In genomic region chr10:97140284-97140846, GRCh38 we compare ENCODE assay signal across 18 cellular contexts. TPM values are rescaled to one million over a fixed set of nuclear protein-coding genes. Genes with fewer than 3 reads are reported as not detected.
A peak's percentile ranks its signal among the peaks of the same experiment; 100 is the strongest.
DNase-seq lines count a peak whose midpoint lies in the region; ATAC-seq and TF ChIP-seq lines count a peak whose summit lies in the region.
"Had no signal": no experiment of that assay in that cellular context is flagged by ENCODE, and none has a peak within 500 bp of the region (broad histone marks: within the 10 kb centered on the region; RNA-seq: fewer than 3 reads in every experiment).

No MANE protein-coding gene starts in this region.

- intact Hi-C loops in HCT116 (cut with micrococcal nuclease), result no loop called here
- intact Hi-C loops in activated CD4-positive, alpha-beta memory T cell treated with anti-CD3 and anti-CD28 coated beads for 36 hours (cut with micrococcal nuclease), result no loop called here

- H3K9ac ChIP-seq in HCT116 (ENCODE audit: low read length) (no peak overlapping the region), OCI-LY1 (ENCODE audit: low read length) (no peak overlapping the region; the same call in 1 of the 2 replicates)

- TF ChIP-seq CTCF in HCT116 (IDR thresholded peaks at IDR 0.05 in 2 of 3, conservative IDR thresholded peaks at IDR 0.05 in 1 of 3; ENCODE audit: borderline replicate concordance in 1 of 3, insufficient read depth in 1 of 3, low read depth in 2 of 3, low read length in 2 of 3), result no peak
- TF ChIP-seq CTCF in OCI-LY1 (IDR thresholded peaks at IDR 0.05; ENCODE audit: low read length), result no peak
- TF ChIP-seq CTCF in foreskin keratinocyte (conservative IDR thresholded peaks at IDR 0.05), result no peak
- TF ChIP-seq CTCF in progenitor cell of endocrine pancreas (IDR thresholded peaks at IDR 0.05; ENCODE audit: unreplicated experiment), result no peak

- H2AFZ ChIP-seq in HCT116 (ENCODE audit: low read depth, low read length, poor library complexity, severe bottlenecking), result no peak overlapping the region
- no peak overlapping the region for H2AFZ ChIP-seq in OCI-LY1 (ENCODE audit: low read length)

- H3K36me3 ChIP-seq in HCT116 (ENCODE audit: control insufficient read depth in 1 of 2, insufficient read depth in 2 of 2, low read length in 2 of 2) (no peaks in the 10 kb centered on the region), OCI-LY1 (ENCODE audit: insufficient read depth, low read length) (no peaks in the 10 kb centered on the region)
- H3K36me3 ChIP-seq: left ventricle myocardium inferior had no signal

- H3K4me1 ChIP-seq in HCT116 (ENCODE audit: control insufficient read depth in 1 of 2, insufficient read depth in 2 of 2, low read length in 2 of 2) (peaks cover 3 to 9% of the 10 kb centered on the region in 2 experiments; a peak in 1 of 4 replicates), OCI-LY1 (ENCODE audit: insufficient read depth, low read length, severe bottlenecking) (peaks cover 29% of the 10 kb centered on the region), foreskin keratinocyte (no peaks in the 10 kb centered on the region)
- H3K4me1 ChIP-seq: body of pancreas had no signal

- RAD21 ChIA-PET in HCT116 (lab: Charles Lee; ENCODE audit: low non-redundant PET in 1 of 2, low total read pairs in 2 of 2, uncharacterized antibody in 2 of 2, unreplicated experiment in 2 of 2), result no interaction called here

- H3K4me3 Mint-ChIP-seq in progenitor cell of endocrine pancreas (ENCODE audit: low read depth), result peak overlapping the region; percentile 46
- no peak overlapping the region for H3K4me3 Mint-ChIP-seq in activated CD4-positive, alpha-beta memory T cell treated with anti-CD3 and anti-CD28 coated beads for 36 hours
- H3K4me3 Mint-ChIP-seq: activated B cell treated with CpG ODN at 0.5 μM for 24 hours had no signal

- H4K20me1 ChIP-seq in HCT116 (ENCODE audit: insufficient read depth) (no peaks in the 10 kb centered on the region), OCI-LY1 (ENCODE audit: insufficient read depth, low read length) (no peaks in the 10 kb centered on the region)

- DNase-seq in HCT116 (ENCODE audit: low read depth, low spot score) (no peak), foreskin keratinocyte (no peak), progenitor cell of endocrine pancreas (ENCODE audit: low spot score, unreplicated experiment) (peak; percentile 23)
- DNase-seq in activated CD4-positive, alpha-beta memory T cell treated with anti-CD3 and anti-CD28 coated beads for 36 hours, result no peak
- DNase-seq: activated B cell treated with CpG ODN at 0.5 μM for 24 hours; activated CD8-positive, alpha-beta memory T cell treated with anti-CD3 and anti-CD28 coated beads, Interleukin-2, amount 50 U/mL, for 48 hours; activated naive CD4-positive, alpha-beta T cell treated with Interleukin-2 at 50 U/mL for 16 hours; body of pancreas; hippocampal formation; left ventricle myocardium inferior; NCI-H1930; NCI-H510A treated with DMSO at 0.1 percent for 48 hours; T-helper 1 cell had no signal

- H3K27me3 ChIP-seq in HCT116 (ENCODE audit: insufficient read depth, low read length) (peaks cover 6% of the 10 kb centered on the region; the same call in 1 of the 2 replicates), OCI-LY1 (ENCODE audit: insufficient read depth, low read length) (no peaks in the 10 kb centered on the region), foreskin keratinocyte (peaks cover 68% of the 10 kb centered on the region)
- H3K27me3 ChIP-seq: body of pancreas had no signal

- H3K4me3 ChIP-seq in HCT116 (replicated peaks in 1 of 2; ENCODE audit: low read depth in 1 of 2, low read length in 2 of 2) (no peak overlapping the region), OCI-LY1 (ENCODE audit: low read depth, low read length, poor library complexity, severe bottlenecking) (no peak overlapping the region)
- H3K4me3 ChIP-seq: body of pancreas, left ventricle myocardium inferior had no signal

- CTCF ChIA-PET in HCT116 (lab: Charles Lee), result interaction anchor here (2.2 kb wide), 1 partner anchor 70 kb away, joined by 7 read pairs; no protein-coding TSS in a partner anchor
- CTCF ChIA-PET in activated CD4-positive, alpha-beta memory T cell treated with anti-CD3 and anti-CD28 coated beads for 36 hours (lab: Charles Lee), result interaction anchor here (1.1 kb wide), 1 partner anchor 67 kb away, joined by 3 read pairs; no protein-coding TSS in a partner anchor

- H3K4me2 ChIP-seq in HCT116 (ENCODE audit: low read length) (no peak overlapping the region), OCI-LY1 (ENCODE audit: low read length) (0 out of 2 replicates have a peak overlapping the region, but pooled peaks have one; percentile 4)

- H3K36me3 Mint-ChIP-seq in progenitor cell of endocrine pancreas (ENCODE audit: insufficient read depth), result peaks cover 14% of the 10 kb centered on the region
- H3K36me3 Mint-ChIP-seq in activated CD4-positive, alpha-beta memory T cell treated with anti-CD3 and anti-CD28 coated beads for 36 hours, result no peaks in the 10 kb centered on the region

- no TSS peak for BruUV-seq in HCT116 (replicated peaks; lab: Mats Ljungman, UMichigan)

- H3K9me3 ChIP-seq in HCT116 (ENCODE audit: control insufficient read depth in 1 of 2, insufficient read depth in 1 of 2, low read depth in 1 of 2, low read length in 2 of 2), result no peaks in the 10 kb centered on the region
- H3K9me3 ChIP-seq in OCI-LY1 (ENCODE audit: low read length), result no peaks in the 10 kb centered on the region
- H3K9me3 ChIP-seq: body of pancreas, left ventricle myocardium inferior had no signal

- no peaks in the 10 kb centered on the region for H3F3A ChIP-seq in OCI-LY1 (ENCODE audit: insufficient read depth, low read length)

- H3K4me1 Mint-ChIP-seq in progenitor cell of endocrine pancreas (ENCODE audit: low read depth), result peaks cover 37% of the 10 kb centered on the region
- H3K4me1 Mint-ChIP-seq in activated CD4-positive, alpha-beta memory T cell treated with anti-CD3 and anti-CD28 coated beads for 36 hours (ENCODE audit: low read depth), result no peaks in the 10 kb centered on the region
- H3K4me1 Mint-ChIP-seq: activated B cell treated with CpG ODN at 0.5 μM for 24 hours had no signal

- H3K9me3 Mint-ChIP-seq in progenitor cell of endocrine pancreas (ENCODE audit: low read depth), result peaks cover 9% of the 10 kb centered on the region
- H3K9me3 Mint-ChIP-seq in activated CD4-positive, alpha-beta memory T cell treated with anti-CD3 and anti-CD28 coated beads for 36 hours, result no peaks in the 10 kb centered on the region
- H3K9me3 Mint-ChIP-seq: activated B cell treated with CpG ODN at 0.5 μM for 24 hours had no signal

- POLR2A ChIA-PET in HCT116 (lab: Charles Lee), result no interaction called here
- POLR2A ChIA-PET in activated CD4-positive, alpha-beta memory T cell treated with anti-CD3 and anti-CD28 coated beads for 36 hours (lab: Charles Lee), result no interaction called here

- H3K27ac Mint-ChIP-seq in progenitor cell of endocrine pancreas, result peak overlapping the region; percentile 98
- H3K27ac Mint-ChIP-seq in activated CD4-positive, alpha-beta memory T cell treated with anti-CD3 and anti-CD28 coated beads for 36 hours, result no peak overlapping the region
- H3K27ac Mint-ChIP-seq: activated B cell treated with CpG ODN at 0.5 μM for 24 hours had no signal

- H3K27ac ChIP-seq in HCT116 (ENCODE audit: low read depth, low read length) (no peak overlapping the region), OCI-LY1 (ENCODE audit: low read depth, low read length, poor library complexity, severe bottlenecking) (peak overlapping the region; percentile 43), foreskin keratinocyte (no peak overlapping the region)
- H3K27ac ChIP-seq: body of pancreas, left ventricle myocardium inferior had no signal

- ATAC-seq in HCT116, result no peak
- peak; percentile 9 for ATAC-seq in foreskin keratinocyte
- no peak for ATAC-seq in HG02588 (IDR thresholded peaks at IDR 0.05; ENCODE audit: unreplicated experiment)
- ATAC-seq in HG02610 (IDR thresholded peaks at IDR 0.05; ENCODE audit: unreplicated experiment), result no peak
- ATAC-seq: body of pancreas, Panc1 had no signal

- H3K9me2 ChIP-seq in HCT116 (ENCODE audit: insufficient read depth), result no peaks in the 10 kb centered on the region
- H3K9me2 ChIP-seq in OCI-LY1 (ENCODE audit: low read depth, low read length), result no peaks in the 10 kb centered on the region

- TF ChIP-seq POLR2A in HCT116 (IDR thresholded peaks at IDR 0.05; ENCODE audit: borderline replicate concordance, extremely low read depth, insufficient read depth, insufficient read length), result no peak

- no peaks in the 10 kb centered on the region for H3K79me2 ChIP-seq in HCT116 (ENCODE audit: insufficient read depth, low read length)
- no peaks in the 10 kb centered on the region for H3K79me2 ChIP-seq in OCI-LY1 (ENCODE audit: insufficient read depth, low read length)

- H3K27me3 Mint-ChIP-seq in progenitor cell of endocrine pancreas, result no peaks in the 10 kb centered on the region
- peaks cover 22% of the 10 kb centered on the region for H3K27me3 Mint-ChIP-seq in activated CD4-positive, alpha-beta memory T cell treated with anti-CD3 and anti-CD28 coated beads for 36 hours

- TF ChIP-seq RAD21 in HCT116 (IDR thresholded peaks at IDR 0.05; ENCODE audit: low read depth), result no peak

TF ChIP-seq in HCT116, 20 proteins besides CTCF, POLR2A, EP300 and RAD21 (continues in another document):
- TF ChIP-seq YY1 (IDR thresholded peaks at IDR 0.05; ENCODE audit: extremely low read depth, insufficient replicate concordance, low read depth, low read length), result no peak
- TF ChIP-seq ATF3 (IDR thresholded peaks at IDR 0.05), result no peak
- TF ChIP-seq, protein P1, sequence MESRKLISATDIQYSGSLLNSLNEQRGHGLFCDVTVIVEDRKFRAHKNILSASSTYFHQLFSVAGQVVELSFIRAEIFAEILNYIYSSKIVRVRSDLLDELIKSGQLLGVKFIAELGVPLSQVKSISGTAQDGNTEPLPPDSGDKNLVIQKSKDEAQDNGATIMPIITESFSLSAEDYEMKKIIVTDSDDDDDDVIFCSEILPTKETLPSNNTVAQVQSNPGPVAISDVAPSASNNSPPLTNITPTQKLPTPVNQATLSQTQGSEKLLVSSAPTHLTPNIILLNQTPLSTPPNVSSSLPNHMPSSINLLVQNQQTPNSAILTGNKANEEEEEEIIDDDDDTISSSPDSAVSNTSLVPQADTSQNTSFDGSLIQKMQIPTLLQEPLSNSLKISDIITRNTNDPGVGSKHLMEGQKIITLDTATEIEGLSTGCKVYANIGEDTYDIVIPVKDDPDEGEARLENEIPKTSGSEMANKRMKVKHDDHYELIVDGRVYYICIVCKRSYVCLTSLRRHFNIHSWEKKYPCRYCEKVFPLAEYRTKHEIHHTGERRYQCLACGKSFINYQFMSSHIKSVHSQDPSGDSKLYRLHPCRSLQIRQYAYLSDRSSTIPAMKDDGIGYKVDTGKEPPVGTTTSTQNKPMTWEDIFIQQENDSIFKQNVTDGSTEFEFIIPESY (IDR thresholded peaks at IDR 0.05; ENCODE audit: extremely low read depth, insufficient replicate concordance, low read length), result no peak

RNA-seq across cellular contexts. Expression of gene SLIT1, which starts 45.4 kb away (rescaled TPM):
- total RNA-seq in HCT116 (2021; ENCODE audit: unreplicated experiment) (0.42 TPM), foreskin keratinocyte (not detected in 2 replicates), progenitor cell of endocrine pancreas (23.8 and 25.5 TPM in 2 replicates)
- 0.16 and 0.20 TPM in 2 replicates for polyA plus RNA-seq in HCT116 (2012)
- 0.02 TPM in 1 of 2 replicates, not detected in the other for polyA plus RNA-seq in foreskin keratinocyte
- under 1 TPM; 0.63 to 0.71 TPM for total RNA-seq in activated CD4-positive, alpha-beta memory T cell treated with anti-CD3 and anti-CD28 coated beads for 36 hours
- total RNA-seq: dermis microvascular lymphatic vessel endothelial cell had no signal

Comparison
In these comparisons a context has a peak if more than half of its experiments do, and no peak if none do; other contexts are left out.
1. RNA of gene SLIT1, which starts 45.4 kb away (total RNA-seq): 23.8 to 25.5 TPM in progenitor cell of endocrine pancreas; 0.63 to 0.71 TPM in activated CD4-positive, alpha-beta memory T cell treated with anti-CD3 and anti-CD28 coated beads for 36 hours, 0.42 TPM in HCT116 (single experiment) and not detected in foreskin keratinocyte; every median in the first group is over 10 times any median in the second.